22 cellular contexts compared by ENCODE assay signal in the genomic region with DNA sequence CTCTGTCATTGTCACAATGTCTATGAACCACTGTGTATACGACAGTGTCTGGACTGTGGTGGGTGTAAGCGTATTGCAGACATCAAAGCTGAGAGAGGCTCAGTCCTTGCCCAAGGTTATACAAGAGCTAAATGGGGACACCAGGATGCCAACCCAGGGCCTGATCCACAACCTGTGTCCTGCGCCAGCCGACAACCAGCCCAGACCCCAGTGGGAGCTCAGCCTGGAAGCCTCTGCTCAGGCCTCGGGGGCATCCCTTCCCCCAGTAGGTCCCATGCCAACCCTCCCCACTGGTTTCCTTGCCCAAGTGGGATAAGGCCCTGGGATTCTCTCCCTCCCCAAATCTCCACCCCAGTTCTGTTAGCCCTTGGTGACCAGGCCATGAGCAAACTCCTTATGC. TPM values are rescaled to one million over a fixed set of nuclear protein-coding genes. Genes with fewer than 3 reads are reported as not detected.
A peak's percentile ranks its signal among the peaks of the same experiment; 100 is the strongest.
DNase-seq lines count a peak whose midpoint lies in the region; ATAC-seq and TF ChIP-seq lines count a peak whose summit lies in the region.
"Had no signal": no experiment of that assay in that cellular context is flagged by ENCODE, and none has a peak within 500 bp of the region (broad histone marks: within the 10 kb centered on the region; RNA-seq: fewer than 3 reads in every experiment).

No MANE protein-coding gene starts in this region.

- no peak overlapping the region for H2AFZ ChIP-seq in osteoblast (ENCODE audit: low read length)
- H2AFZ ChIP-seq: GM23248 had no signal

- no peak overlapping the region for H3K4me3 Mint-ChIP-seq in natural killer cell treated with Interleukin-12 subunit alpha and Interleukin-12 subunit beta and Interleukin-15 and Interleukin-18, amount 100 ng/mL, for 72 hours
- H3K4me3 Mint-ChIP-seq in natural killer cell = no peak overlapping the region
- H3K4me3 Mint-ChIP-seq: H9 had no signal

- ATAC-seq in natural killer cell treated with Interleukin-12 subunit alpha and Interleukin-12 subunit beta and Interleukin-15 and Interleukin-18, amount 100 ng/mL, for 72 hours = peak; percentile 6 to 7
- ATAC-seq in natural killer cell (no peak), GM21723 (IDR thresholded peaks at IDR 0.05; ENCODE audit: unreplicated experiment) (no peak)

- H3K36me3 Mint-ChIP-seq in natural killer cell treated with Interleukin-12 subunit alpha and Interleukin-12 subunit beta and Interleukin-15 and Interleukin-18, amount 100 ng/mL, for 72 hours = no peaks in the 10 kb centered on the region
- H3K36me3 Mint-ChIP-seq in natural killer cell = no peaks in the 10 kb centered on the region

- intact Hi-C loops in natural killer cell (cut with micrococcal nuclease) (no loop called here), thyroid gland (cut with DNase I) (no loop called here)

- H3K4me1 ChIP-seq in osteoblast (ENCODE audit: insufficient read depth, low read length) = peaks cover 25% of the 10 kb centered on the region
- H3K4me1 ChIP-seq in thyroid gland = peaks cover 35 to 37% of the 10 kb centered on the region in 2 donors

- TF ChIP-seq CTCF in natural killer cell (IDR thresholded peaks at IDR 0.05) (no peak), osteoblast (IDR thresholded peaks at IDR 0.05; ENCODE audit: extremely low read depth, low read depth, low read length) (no peak), thyroid gland (IDR thresholded peaks at IDR 0.05) (no peak)

- H3K27me3 ChIP-seq in osteoblast (ENCODE audit: insufficient read depth, low read length) (no peaks in the 10 kb centered on the region), thyroid gland (no peaks in the 10 kb centered on the region)
- H3K27me3 ChIP-seq: MG63 had no signal

- no peak for TF ChIP-seq POLR2A in thyroid gland (IDR thresholded peaks at IDR 0.05)

- no peaks in the 10 kb centered on the region for H3K9me3 Mint-ChIP-seq in natural killer cell treated with Interleukin-12 subunit alpha and Interleukin-12 subunit beta and Interleukin-15 and Interleukin-18, amount 100 ng/mL, for 72 hours
- H3K9me3 Mint-ChIP-seq in natural killer cell = no peaks in the 10 kb centered on the region
- H3K9me3 Mint-ChIP-seq: H9 had no signal

- H3K36me3 ChIP-seq in osteoblast (ENCODE audit: insufficient read depth, low read length) (peaks cover 61% of the 10 kb centered on the region), thyroid gland (no peaks in the 10 kb centered on the region)
- H3K36me3 ChIP-seq: MG63 had no signal

- no peak overlapping the region for H3K4me3 ChIP-seq in osteoblast (ENCODE audit: insufficient read depth, low read length)
- H3K4me3 ChIP-seq in thyroid gland (replicated peaks in 1 of 3) = no peak overlapping the region
- H3K4me3 ChIP-seq: GM23248, MG63, SK-N-MC had no signal

- H3K4me2 ChIP-seq in osteoblast (ENCODE audit: insufficient read depth, low read length) = no peak overlapping the region

- no peaks in the 10 kb centered on the region for H3K4me1 Mint-ChIP-seq in natural killer cell treated with Interleukin-12 subunit alpha and Interleukin-12 subunit beta and Interleukin-15 and Interleukin-18, amount 100 ng/mL, for 72 hours (ENCODE audit: low read depth in 2 of 2)
- H3K4me1 Mint-ChIP-seq in natural killer cell = no peaks in the 10 kb centered on the region

- peaks cover 5% of the 10 kb centered on the region for H4K20me1 ChIP-seq in osteoblast (ENCODE audit: insufficient read depth, low read length)

- 82 to 90% methylated on average over 5 of the region's 5 CpGs for WGBS in thyroid gland, 2 donors

- H3K27me3 Mint-ChIP-seq in natural killer cell treated with Interleukin-12 subunit alpha and Interleukin-12 subunit beta and Interleukin-15 and Interleukin-18, amount 100 ng/mL, for 72 hours = peaks cover 30 to 32% of the 10 kb centered on the region in 2 donors
- H3K27me3 Mint-ChIP-seq in natural killer cell (ENCODE audit: low read depth in 2 of 2) = peaks cover 20 to 22% of the 10 kb centered on the region in 2 donors

- H3K79me2 ChIP-seq in osteoblast (ENCODE audit: insufficient read depth, low read length) = peaks cover 85% of the 10 kb centered on the region

- H3K27ac ChIP-seq in osteoblast (ENCODE audit: low read depth, low read length) (no peak overlapping the region), thyroid gland (peak overlapping the region; percentile 14 to 44 (median 38))
- H3K27ac ChIP-seq: GM23248, SK-N-MC had no signal

- no peaks in the 10 kb centered on the region for H3K9me3 ChIP-seq in osteoblast (ENCODE audit: low read depth, low read length)
- no peaks in the 10 kb centered on the region for H3K9me3 ChIP-seq in thyroid gland
- H3K9me3 ChIP-seq: MG63 had no signal

- no peak overlapping the region for H3K27ac Mint-ChIP-seq in natural killer cell treated with Interleukin-12 subunit alpha and Interleukin-12 subunit beta and Interleukin-15 and Interleukin-18, amount 100 ng/mL, for 72 hours
- no peak overlapping the region for H3K27ac Mint-ChIP-seq in natural killer cell
- H3K27ac Mint-ChIP-seq: H9 had no signal

- DNase-seq in natural killer cell treated with Interleukin-12 subunit alpha and Interleukin-12 subunit beta and Interleukin-15 and Interleukin-18, amount 100 ng/mL, for 72 hours (ENCODE audit: low spot score) = no peak
- DNase-seq in natural killer cell = no peak
- DNase-seq in osteoblast (ENCODE audit: insufficient read length, low spot score, missing footprints) = peak; percentile 14
- DNase-seq in thyroid gland = no peak
- DNase-seq in stimulated activated CD4-positive, alpha-beta T cell treated with anti-CD3 and anti-CD28 coated beads, Interleukin-4, amount 100 ng/mL, for 24 hours = no peak
- no peak for DNase-seq in cerebellum (ENCODE audit: low spot score)
- DNase-seq: 8988T, ACHN, GM23248, H9, KG1, MG63, NCI-H1048, NCI-H1417, NCI-H1694, NCI-H2029 treated with DMSO at 0.1 percent for 48 hours, NCI-H446 treated with DMSO at 0.1 percent for 48 hours, NCI-H526 treated with DMSO at 0.1 percent for 48 hours, RPMI8226, SIG-M5 had no signal

RNA-seq across cellular contexts. Expression of gene LTBP2, which starts 54.3 kb away (rescaled TPM):
- total RNA-seq in natural killer cell treated with Interleukin-12 subunit alpha and Interleukin-12 subunit beta and Interleukin-15 and Interleukin-18, amount 100 ng/mL, for 72 hours = under 1 TPM; 0.55 to 0.73 TPM
- total RNA-seq in natural killer cell (1 to 10 TPM; 2.1 to 3.7 (median 3.0) TPM), osteoblast (493 and 546 TPM in 2 replicates), thyroid gland (100 to 1,000 TPM in 3 of 4 donors, 10 to 100 TPM in 1; 81.3 to 240 (median 189) TPM), cerebellum (0.91 TPM)

Comparison
In these comparisons a context has a peak if more than half of its experiments do, and no peak if none do; other contexts are left out.
1. ATAC-seq: peak in natural killer cell treated with Interleukin-12 subunit alpha and Interleukin-12 subunit beta and Interleukin-15 and Interleukin-18, amount 100 ng/mL, for 72 hours (2 of 2); none in natural killer cell (0 of 3) and GM21723 (single experiment).
2. RNA of gene LTBP2, which starts 54.3 kb away (total RNA-seq): 493 to 546 TPM in osteoblast and 81.3 to 240 TPM in thyroid gland; 2.1 to 3.7 TPM in natural killer cell, 0.91 TPM in cerebellum (single experiment) and 0.55 to 0.73 TPM in natural killer cell treated with Interleukin-12 subunit alpha and Interleukin-12 subunit beta and Interleukin-15 and Interleukin-18, amount 100 ng/mL, for 72 hours; every median in the first group is over 10 times any median in the second.